ENCODE assay signal across 16 cellular contexts in the genomic region with DNA sequence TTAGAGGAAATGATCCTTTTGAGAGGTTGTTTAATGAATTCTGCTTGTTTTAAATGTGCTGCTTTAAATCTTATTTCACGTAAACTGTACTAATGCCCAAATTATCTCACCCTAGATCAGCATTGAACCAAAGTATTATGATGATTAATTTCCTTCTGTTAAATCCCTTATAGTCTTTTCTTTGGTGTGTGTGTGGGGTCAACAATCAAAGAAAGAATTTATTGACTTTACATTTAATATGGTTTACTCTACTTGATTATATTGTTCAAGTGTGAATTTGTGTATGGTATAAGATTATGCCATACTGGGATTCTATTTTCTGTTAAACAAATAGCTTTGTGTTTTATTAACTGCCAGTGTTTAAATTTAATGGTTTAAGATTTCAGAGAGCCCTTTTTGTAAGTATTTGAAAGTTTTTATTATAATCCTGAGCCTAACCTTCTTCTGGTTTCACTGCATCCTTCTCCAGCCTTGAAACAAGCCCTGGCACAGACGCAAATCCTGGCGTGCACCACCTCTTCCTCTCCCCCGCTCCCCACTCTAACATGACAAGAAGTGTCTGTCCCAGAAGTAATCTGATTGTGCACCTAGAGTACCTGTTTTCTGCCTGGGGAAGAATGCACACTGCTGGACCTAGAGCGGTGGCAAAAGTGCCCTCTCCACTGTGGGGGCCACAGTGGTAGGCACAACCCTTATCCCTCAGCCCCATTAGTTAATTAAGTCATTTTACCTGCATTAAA.
DNase-seq lines count a peak whose midpoint lies in the region; ATAC-seq and TF ChIP-seq lines count a peak whose summit lies in the region.
"Had no signal": no experiment of that assay in that cellular context is flagged by ENCODE, and none has a peak within 500 bp of the region (broad histone marks: within the 10 kb centered on the region; RNA-seq: fewer than 3 reads in every experiment).

No MANE protein-coding gene starts in this region.

- no peak overlapping the region for H3K4me3 Mint-ChIP-seq in T-helper 2 cell treated with Interferon-gamma antibody and Interleukin-4, amounts not matched to agents 5 μg/mL and 100 μg/mL, for 36 hours
- H3K4me3 Mint-ChIP-seq in activated naive CD8-positive, alpha-beta T cell treated with anti-CD3 and anti-CD28 coated beads for 36 hours, result no peak overlapping the region
- H3K4me3 Mint-ChIP-seq in nephron progenitor cell, result no peak overlapping the region

- H3K36me3 Mint-ChIP-seq in T-helper 2 cell treated with Interferon-gamma antibody and Interleukin-4, amounts not matched to agents 5 μg/mL and 100 μg/mL, for 36 hours (ENCODE audit: low read depth), result peaks cover 11% of the 10 kb centered on the region
- H3K36me3 Mint-ChIP-seq in activated naive CD8-positive, alpha-beta T cell treated with anti-CD3 and anti-CD28 coated beads for 36 hours, result peaks cover 23% of the 10 kb centered on the region
- H3K36me3 Mint-ChIP-seq in nephron progenitor cell (ENCODE audit: low read depth), result peaks cover 13% of the 10 kb centered on the region

- POLR2A ChIA-PET in HEK293T (lab: Yijun Ruan, JAX), result no interaction called here

- peaks cover 49% of the 10 kb centered on the region for H3K4me1 Mint-ChIP-seq in T-helper 2 cell treated with Interferon-gamma antibody and Interleukin-4, amounts not matched to agents 5 μg/mL and 100 μg/mL, for 36 hours (ENCODE audit: low read depth)
- peaks cover 61% of the 10 kb centered on the region for H3K4me1 Mint-ChIP-seq in activated naive CD8-positive, alpha-beta T cell treated with anti-CD3 and anti-CD28 coated beads for 36 hours
- H3K4me1 Mint-ChIP-seq in nephron progenitor cell, result peaks cover 29% of the 10 kb centered on the region

- TF ChIP-seq CTCF in nephron progenitor cell (IDR thresholded peaks at IDR 0.05), result no peak

- CTCF ChIA-PET in HEK293T (lab: Yijun Ruan, JAX), result no interaction called here

- ATAC-seq in HG03432 (IDR thresholded peaks at IDR 0.05; ENCODE audit: unreplicated experiment), result no peak
- ATAC-seq: K562, left lobe of liver, SK-N-SH treated with all-trans-retinoic acid at 6 μM for 48 hours had no signal

- DNase-seq in T-helper 2 cell treated with Interferon-gamma antibody and Interleukin-4, amounts not matched to agents 5 μg/mL and 100 μg/mL, for 36 hours (ENCODE audit: low spot score), result no peak
- no peak for DNase-seq in T-helper 2 cell
- no peak for DNase-seq in HEK293T (ENCODE audit: extremely low spot score)
- DNase-seq in activated naive CD8-positive, alpha-beta T cell treated with anti-CD3 and anti-CD28 coated beads for 36 hours, result no peak
- no peak for DNase-seq in nephron progenitor cell
- DNase-seq in DMS 273 treated with DMSO at 0.1 percent for 48 hours (lab: John Stamatoyannopoulos, UW), result no peak
- DNase-seq in NOMO-1 treated with DMSO at 0.1 percent for 48 hours (lab: John Stamatoyannopoulos, UW; ENCODE audit: unreplicated experiment), result no peak
- DNase-seq: Caco-2; effector memory CD4-positive, alpha-beta T cell; NCI-H1436; pancreas; transverse colon had no signal

- H3K27ac Mint-ChIP-seq in T-helper 2 cell treated with Interferon-gamma antibody and Interleukin-4, amounts not matched to agents 5 μg/mL and 100 μg/mL, for 36 hours, result peak overlapping the region; percentile 63
- peak overlapping the region; percentile 71 for H3K27ac Mint-ChIP-seq in activated naive CD8-positive, alpha-beta T cell treated with anti-CD3 and anti-CD28 coated beads for 36 hours
- peak overlapping the region; percentile 46 for H3K27ac Mint-ChIP-seq in nephron progenitor cell

- H3K9me3 Mint-ChIP-seq in T-helper 2 cell treated with Interferon-gamma antibody and Interleukin-4, amounts not matched to agents 5 μg/mL and 100 μg/mL, for 36 hours, result no peaks in the 10 kb centered on the region
- H3K9me3 Mint-ChIP-seq in activated naive CD8-positive, alpha-beta T cell treated with anti-CD3 and anti-CD28 coated beads for 36 hours, result no peaks in the 10 kb centered on the region
- H3K9me3 Mint-ChIP-seq in nephron progenitor cell, result no peaks in the 10 kb centered on the region

- H3K27me3 Mint-ChIP-seq in T-helper 2 cell treated with Interferon-gamma antibody and Interleukin-4, amounts not matched to agents 5 μg/mL and 100 μg/mL, for 36 hours (ENCODE audit: low read depth), result no peaks in the 10 kb centered on the region
- H3K27me3 Mint-ChIP-seq in activated naive CD8-positive, alpha-beta T cell treated with anti-CD3 and anti-CD28 coated beads for 36 hours, result no peaks in the 10 kb centered on the region
- no peaks in the 10 kb centered on the region for H3K27me3 Mint-ChIP-seq in nephron progenitor cell (ENCODE audit: low read depth, poor library complexity)

TF ChIP-seq in HEK293T, 16 proteins besides CTCF, POLR2A, EP300 and RAD21:
- TF ChIP-seq, protein P1, sequence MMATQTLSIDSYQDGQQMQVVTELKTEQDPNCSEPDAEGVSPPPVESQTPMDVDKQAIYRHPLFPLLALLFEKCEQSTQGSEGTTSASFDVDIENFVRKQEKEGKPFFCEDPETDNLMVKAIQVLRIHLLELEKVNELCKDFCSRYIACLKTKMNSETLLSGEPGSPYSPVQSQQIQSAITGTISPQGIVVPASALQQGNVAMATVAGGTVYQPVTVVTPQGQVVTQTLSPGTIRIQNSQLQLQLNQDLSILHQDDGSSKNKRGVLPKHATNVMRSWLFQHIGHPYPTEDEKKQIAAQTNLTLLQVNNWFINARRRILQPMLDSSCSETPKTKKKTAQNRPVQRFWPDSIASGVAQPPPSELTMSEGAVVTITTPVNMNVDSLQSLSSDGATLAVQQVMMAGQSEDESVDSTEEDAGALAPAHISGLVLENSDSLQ (IDR thresholded peaks at IDR 0.05), result 0 out of 2 replicates have a peak, but pooled peaks have one; percentile 10
- no peak for TF ChIP-seq NFRKB (IDR thresholded peaks at IDR 0.05)
- TF ChIP-seq LEF1 (IDR thresholded peaks at IDR 0.05; ENCODE audit: borderline replicate concordance), result no peak
